27 cellular contexts compared by ENCODE assay signal in genomic region chr3:171796625-171797264, GRCh38. TPM values are rescaled to one million over a fixed set of nuclear protein-coding genes. Genes with fewer than 3 reads are reported as not detected.
DNase-seq lines count a peak whose midpoint lies in the region; ATAC-seq, FAIRE-seq and TF ChIP-seq lines count a peak whose summit lies in the region.
"Had no signal": no experiment of that assay in that cellular context is flagged by ENCODE, and none has a peak within 500 bp of the region (broad histone marks: within the 10 kb centered on the region; RNA-seq: fewer than 3 reads in every experiment).

No MANE protein-coding gene starts in this region.

- no peaks in the 10 kb centered on the region for H3K27me3 Mint-ChIP-seq in natural killer cell (ENCODE audit: low read depth in 2 of 2)

- H2AFZ ChIP-seq in GM12878 (ENCODE audit: control insufficient read depth, low read depth, low read length), result peak overlapping the region; percentile 29; the same call in 1 of the 2 replicates
- peak overlapping the region; percentile 31 for H2AFZ ChIP-seq in keratinocyte (ENCODE audit: control insufficient read depth, low read length)
- H2AFZ ChIP-seq: parathyroid adenoma had no signal

- peaks cover 0 to 6% of the 10 kb centered on the region in 2 donors for H3K4me1 Mint-ChIP-seq in natural killer cell
- H3K4me1 Mint-ChIP-seq: CD8-positive, alpha-beta memory T cell had no signal

- H3K9ac ChIP-seq in GM12878 (ENCODE audit: control insufficient read depth, insufficient read depth, low read length) (no peak overlapping the region), keratinocyte (ENCODE audit: control insufficient read depth, extremely low read depth, insufficient read depth, low read length) (no peak overlapping the region)
- H3K9ac ChIP-seq: parathyroid adenoma had no signal

- no peak for TF ChIP-seq EP300 in GM12878 (IDR thresholded peaks at IDR 0.05; ENCODE audit: borderline replicate concordance in 1 of 2, control insufficient read depth in 1 of 2, low read depth in 2 of 2, low read length in 2 of 2)
- TF ChIP-seq EP300 in esophagus muscularis mucosa (IDR thresholded peaks at IDR 0.05), result no peak

- TF ChIP-seq RAD21 in GM12878 (IDR thresholded peaks at IDR 0.05; ENCODE audit: insufficient read depth, low read depth, low read length), result no peak

- POLR2A ChIA-PET in GM12878 (lab: Charles Lee), result interaction anchor here (1.0 to 3.7 kb wide), 13 partner anchors 9 to 39 kb away, joined by 3 to 40 read pairs (median 12); partner anchors contain the start of gene PLD1

- peak overlapping the region; percentile 12; the same call in 1 of the 2 replicates for H3K4me3 ChIP-seq in GM08714 (ENCODE audit: low read length)
- no peak overlapping the region for H3K4me3 ChIP-seq in GM12878
- no peak overlapping the region for H3K4me3 ChIP-seq in keratinocyte (ENCODE audit: control insufficient read depth in 2 of 3, extremely low read depth in 1 of 3, insufficient read depth in 2 of 3, low read depth in 1 of 3, low read length in 3 of 3)
- H3K4me3 ChIP-seq in esophagus muscularis mucosa, result no peak overlapping the region
- H3K4me3 ChIP-seq: breast epithelium, tibial nerve had no signal

- H3K9me3 Mint-ChIP-seq in natural killer cell, result no peaks in the 10 kb centered on the region
- H3K9me3 Mint-ChIP-seq: activated T-helper 2 cell treated with anti-CD3 and anti-CD28 coated beads, Interferon-gamma antibody, Interleukin-2, Interleukin-4, amounts not matched to agents 10 μg/mL and 5 μg/mL and 100 μg/mL, durations not matched to agents 14 hours and 24 hours and 36 hours; CD8-positive, alpha-beta memory T cell; nephron progenitor cell had no signal

- no peaks in the 10 kb centered on the region for H3K27me3 ChIP-seq in GM12878 (replicated peaks in 1 of 2; ENCODE audit: control insufficient read depth in 2 of 2, insufficient read depth in 2 of 2, low read length in 1 of 2)
- no peaks in the 10 kb centered on the region for H3K27me3 ChIP-seq in keratinocyte (ENCODE audit: control insufficient read depth, extremely low read depth, insufficient read depth, low read length)
- H3K27me3 ChIP-seq in esophagus muscularis mucosa, result no peaks in the 10 kb centered on the region
- H3K27me3 ChIP-seq: breast epithelium, tibial nerve had no signal

- no peaks in the 10 kb centered on the region for H3K9me1 ChIP-seq in keratinocyte (ENCODE audit: control insufficient read depth, extremely low read depth, insufficient read depth, low read length)

- H4K20me1 ChIP-seq in GM12878 (ENCODE audit: control insufficient read depth, insufficient read depth) (no peaks in the 10 kb centered on the region), keratinocyte (ENCODE audit: control insufficient read depth, extremely low read depth, insufficient read depth, low read length) (no peaks in the 10 kb centered on the region)

- TF ChIP-seq CTCF in GM12878 (IDR thresholded peaks at IDR 0.05 in 2 of 3, conservative IDR thresholded peaks at IDR 0.05 in 1 of 3; ENCODE audit: control insufficient read depth in 2 of 3, extremely low read depth in 1 of 3, insufficient read depth in 1 of 3, low read depth in 3 of 3, low read length in 3 of 3) (no peak), keratinocyte (optimal IDR thresholded peaks at IDR 0.05 in 1 of 3, IDR thresholded peaks at IDR 0.05 in 1 of 3, conservative IDR thresholded peaks at IDR 0.05 in 1 of 3; ENCODE audit: extremely low read depth in 1 of 3, insufficient read depth in 2 of 3, low read length in 3 of 3) (no peak), natural killer cell (IDR thresholded peaks at IDR 0.05) (no peak), esophagus muscularis mucosa (IDR thresholded peaks at IDR 0.05) (no peak)

- intact Hi-C loops in GM12878 (cut with micrococcal nuclease; ENCODE audit: unreplicated experiment) (loop anchor here (1.0 to 5.0 kb wide), 3 partner anchors 18 to 341 kb away; no protein-coding TSS in a partner anchor), natural killer cell (cut with micrococcal nuclease) (no loop called here), esophagus muscularis mucosa (cut with DNase I) (no loop called here)

- H3K4me2 ChIP-seq in GM12878 (ENCODE audit: control insufficient read depth, insufficient read depth), result no peak overlapping the region; the same call in 1 of the 2 replicates
- no peak overlapping the region for H3K4me2 ChIP-seq in keratinocyte (ENCODE audit: control insufficient read depth, extremely low read depth, insufficient read depth, low read depth, low read length)

- SMC1A ChIA-PET in GM12878 (lab: Charles Lee; ENCODE audit: uncharacterized antibody, unreplicated experiment), result interaction anchor here (1.0 to 4.7 kb wide), 14 partner anchors 8 to 41 kb away, joined by 3 to 64 read pairs (median 18); partner anchors contain the start of gene PLD1

- H3K4me3 Mint-ChIP-seq in natural killer cell, result no peak overlapping the region
- H3K4me3 Mint-ChIP-seq: activated CD8-positive, alpha-beta T cell treated with anti-CD3 and anti-CD28 coated beads, Interleukin-2, amount 10 ng/mL, durations not matched to agents 7 days and 5 days; CD8-positive, alpha-beta memory T cell; nephron progenitor cell had no signal

- no TSS peak for BruUV-seq in GM12878 (replicated peaks; lab: Mats Ljungman, UMichigan)

- H3K9me3 ChIP-seq in GM12878 (replicated peaks; ENCODE audit: control insufficient read depth, insufficient read depth, low read length), result no peaks in the 10 kb centered on the region; the same call in 1 of the 3 replicates
- H3K9me3 ChIP-seq in keratinocyte (ENCODE audit: control insufficient read depth, low read depth, low read length), result no peaks in the 10 kb centered on the region
- H3K9me3 ChIP-seq in esophagus muscularis mucosa, result no peaks in the 10 kb centered on the region
- H3K9me3 ChIP-seq: breast epithelium, tibial nerve had no signal

- DNase-seq in GM12878 (ENCODE audit: low read depth, low spot score), result no peak
- no peak for DNase-seq in keratinocyte (ENCODE audit: low read depth, low spot score)
- DNase-seq in natural killer cell, result no peak
- DNase-seq in DMS53 treated with DMSO at 0.1 percent for 48 hours (lab: John Stamatoyannopoulos, UW; ENCODE audit: unreplicated experiment), result no peak
- DNase-seq in esophagus muscularis mucosa (ENCODE audit: extremely low spot score), result no peak
- DNase-seq: activated CD8-positive, alpha-beta T cell treated with anti-CD3 and anti-CD28 coated beads, Interleukin-2, amount 10 ng/mL, durations not matched to agents 7 days and 5 days; activated naive CD4-positive, alpha-beta T cell treated with anti-CD3 and anti-CD28 coated beads, Interleukin-2, amount 50 U/mL, for 16 hours; AML-193; CD8-positive, alpha-beta memory T cell; GOT3; mammary epithelial cell; NCI-H146; NCI-H446; NCI-H774; nephron progenitor cell; right cardiac atrium; SW 1271 had no signal

- TF ChIP-seq POLR2A in GM12878 (IDR thresholded peaks at IDR 0.05; ENCODE audit: low read depth, low read length) (no peak), esophagus muscularis mucosa (IDR thresholded peaks at IDR 0.05; ENCODE audit: low read depth) (no peak)

- ATAC-seq in HG02610 (IDR thresholded peaks at IDR 0.05; ENCODE audit: unreplicated experiment), result peak; percentile 8
- ATAC-seq in GM12878, result peak; percentile 14
- no peak for ATAC-seq in natural killer cell
- ATAC-seq in GM21447 (IDR thresholded peaks at IDR 0.05; ENCODE audit: unreplicated experiment), result no peak
- ATAC-seq: activated CD8-positive, alpha-beta T cell treated with anti-CD3 and anti-CD28 coated beads, Interleukin-2, amount 10 ng/mL, durations not matched to agents 7 days and 5 days had no signal

- 53% methylated on average over 4 of the region's 4 CpGs for WGBS in GM12878 (ENCODE audit: insufficient coverage, insufficient replicate concordance, low lambda C conversion rate, missing lambda C conversion rate)
- WGBS in esophagus muscularis mucosa, result 100% methylated on average over 4 of the region's 4 CpGs

- H3K36me3 ChIP-seq in GM12878 (ENCODE audit: control insufficient read depth in 2 of 2, insufficient read depth in 2 of 2, low read length in 1 of 2) (no peaks in the 10 kb centered on the region; a peak in 1 of 4 replicates), keratinocyte (ENCODE audit: control insufficient read depth in 2 of 2, extremely low read depth in 1 of 2, insufficient read depth in 2 of 2, low read length in 2 of 2) (no peaks in the 10 kb centered on the region), esophagus muscularis mucosa (no peaks in the 10 kb centered on the region)
- H3K36me3 ChIP-seq: breast epithelium, tibial nerve had no signal

- dilution Hi-C loops in keratinocyte (cut with MboI; ENCODE audit: extremely low pct_ligation_motif_present, low sequenced_read_pairs), result no loop called here

- H3K27ac ChIP-seq in GM12878 (ENCODE audit: control insufficient read depth, insufficient read depth), result peak overlapping the region; percentile 50
- H3K27ac ChIP-seq in keratinocyte (ENCODE audit: control insufficient read depth, insufficient read depth, low read length), result no peak overlapping the region
- H3K27ac ChIP-seq in esophagus muscularis mucosa (replicated peaks in 1 of 4), result no peak overlapping the region
- H3K27ac ChIP-seq: breast epithelium, parathyroid adenoma, tibial nerve had no signal

- FAIRE-seq in GM12878 (lab: Jason Lieb, UNC) (no peak), keratinocyte (lab: Jason Lieb, UNC) (no peak)
- FAIRE-seq: A204.1 had no signal

- H3K79me2 ChIP-seq in GM12878 (ENCODE audit: control insufficient read depth, insufficient read depth, low read length), result peaks cover 8% of the 10 kb centered on the region
- H3K79me2 ChIP-seq in keratinocyte (ENCODE audit: control insufficient read depth, insufficient read depth, low read length), result peaks cover 4% of the 10 kb centered on the region
- H3K79me2 ChIP-seq: parathyroid adenoma had no signal

- H3K36me3 Mint-ChIP-seq in natural killer cell, result no peaks in the 10 kb centered on the region
- H3K36me3 Mint-ChIP-seq: CD8-positive, alpha-beta memory T cell had no signal

- CTCF ChIA-PET in GM12878 (lab: Yijun Ruan, JAX), result interaction anchor here (0.6 to 4.6 kb wide), 12 partner anchors 8 to 386 kb away, joined by 3 to 56 read pairs (median 7); partner anchors contain the start of gene PLD1

- H3K4me1 ChIP-seq in GM12878 (ENCODE audit: control insufficient read depth, insufficient read depth, low read length) (no peaks in the 10 kb centered on the region; the same call in 1 of the 2 replicates), keratinocyte (ENCODE audit: control insufficient read depth, extremely low read depth, insufficient read depth, low read length) (peaks cover 33% of the 10 kb centered on the region), esophagus muscularis mucosa (peaks cover 21 to 30% (median 28%) of the 10 kb centered on the region in 4 donors)
- H3K4me1 ChIP-seq: breast epithelium, parathyroid adenoma had no signal

- H3K27ac Mint-ChIP-seq in natural killer cell, result no peak overlapping the region
- H3K27ac Mint-ChIP-seq: activated CD8-positive, alpha-beta T cell treated with anti-CD3 and anti-CD28 coated beads, Interleukin-2, amount 10 ng/mL, durations not matched to agents 7 days and 5 days; activated T-helper 2 cell treated with anti-CD3 and anti-CD28 coated beads, Interferon-gamma antibody, Interleukin-2, Interleukin-4, amounts not matched to agents 10 μg/mL and 5 μg/mL and 100 μg/mL, durations not matched to agents 14 hours and 24 hours and 36 hours; CD8-positive, alpha-beta memory T cell; nephron progenitor cell had no signal

- in situ Hi-C loops in GM12878 (cut with MboI), result no loop called here

- RAD21 ChIA-PET in GM12878 (lab: Charles Lee; ENCODE audit: unreplicated experiment), result interaction anchor here (0.7 to 4.3 kb wide), 21 partner anchors 8 to 1441 kb away, joined by 3 to 80 read pairs (median 8); partner anchors contain the start of gene PLD1

RNA-seq across cellular contexts. Expression of gene PLD1, which starts 13.5 kb away (rescaled TPM):
- total RNA-seq in GM12878 (2013; cell fraction: nucleolus; rRNA removed), result 526 and 546 TPM in 2 replicates
- total RNA-seq in GM12878 (2014; rRNA removed) (3.2 and 4.4 TPM in 2 replicates), GM12878 (2014; rRNA removed; fragmentation: Illumina TruSeq; extraction: Trizol) (3.8 and 5.1 TPM in 2 replicates), GM12878 (2021) (7.5 and 7.8 TPM in 2 replicates), natural killer cell (10 to 100 TPM; 13.2 to 26.3 (median 17.1) TPM), esophagus muscularis mucosa (10 to 100 TPM; 12.4 to 21.1 (median 18.5) TPM)
- 2.0 TPM for polyA plus RNA-seq in GM12878 (2011; ENCODE audit: low read depth)
- polyA plus RNA-seq in GM12878 (2011; rRNA removed) (108 and 130 TPM in 2 replicates), GM12878 (2014; fragmentation: Illumina TruSeq; extraction: Trizol) (3.4 and 6.5 TPM in 2 replicates), GM12878 (2014; fragmentation: Nextera tagmentation; extraction: Ambion mirVana) (1 to 10 TPM; 3.1 to 3.4 TPM), GM12878 (2014; rRNA removed) (2.4 and 2.9 TPM in 2 replicates), GM12878 (2016; fragmentation: Nextera tagmentation; extraction: Ambion mirVana) (1 to 10 TPM; 4.3 to 5.8 TPM), keratinocyte (8.1 to 18.1 TPM (median 14.7 TPM) in 3 replicates)
- 53.4 and 59.3 TPM in 2 replicates for polyA plus RNA-seq in GM12878 (2011; cell fraction: cytosol; rRNA removed)
- polyA plus RNA-seq in GM12878 (2011; cell fraction: nucleus; rRNA removed), result 108 and 131 TPM in 2 replicates
- polyA plus RNA-seq in GM12878 (2012), result 1.2 and 2.7 TPM in 2 replicates
- polyA minus RNA-seq in GM12878 (2011; rRNA and poly(A)+ RNA removed), result 228 and 285 TPM in 2 replicates
- polyA minus RNA-seq in GM12878 (2011; cell fraction: cytosol; rRNA and poly(A)+ RNA removed), result 42.9 and 75.5 TPM in 2 replicates
- polyA minus RNA-seq in GM12878 (2011; cell fraction: nucleus; rRNA and poly(A)+ RNA removed), result 205 and 292 TPM in 2 replicates
- 8.5 TPM for polyA plus RNA-seq in keratinocyte (2011; ENCODE audit: low read depth)
- polyA plus RNA-seq in keratinocyte (2011; cell fraction: cytosol; rRNA removed), result 5.1 and 9.8 TPM in 2 replicates
- polyA plus RNA-seq in keratinocyte (2011; cell fraction: nucleus; rRNA removed), result 27.1 and 28.4 TPM in 2 replicates
- polyA plus RNA-seq in keratinocyte (2012; ENCODE audit: low replicate concordance), result 6.1 and 9.3 TPM in 2 replicates
- polyA minus RNA-seq in keratinocyte, result 3.9 to 67.5 TPM (median 38.3 TPM) in 3 replicates
- 5.9 TPM for polyA minus RNA-seq in keratinocyte (2011; cell fraction: cytosol; rRNA and poly(A)+ RNA removed)
- polyA minus RNA-seq in keratinocyte (2011; cell fraction: nucleus; rRNA and poly(A)+ RNA removed), result 51.8 and 109 TPM in 2 replicates

RNA-seq across cellular contexts. Expression of gene TMEM212, which starts 46.4 kb away (rescaled TPM):
- not detected in 2 replicates for total RNA-seq in GM12878 (2013; cell fraction: nucleolus; rRNA removed)
- total RNA-seq in GM12878 (2014; rRNA removed), result not detected in 2 replicates
- total RNA-seq in GM12878 (2014; rRNA removed; fragmentation: Illumina TruSeq; extraction: Trizol), result not detected in 2 replicates
- not detected in 2 replicates for total RNA-seq in GM12878 (2021)
- not detected for polyA plus RNA-seq in GM12878 (2011; ENCODE audit: low read depth)
- polyA plus RNA-seq in GM12878 (2011; rRNA removed), result 0.35 TPM in 1 of 2 replicates, not detected in the other
- polyA plus RNA-seq in GM12878 (2011; cell fraction: cytosol; rRNA removed), result not detected in 2 replicates
- not detected in 2 replicates for polyA plus RNA-seq in GM12878 (2011; cell fraction: nucleus; rRNA removed)
- not detected in 2 replicates for polyA plus RNA-seq in GM12878 (2012)
- not detected in 2 replicates for polyA plus RNA-seq in GM12878 (2014; fragmentation: Illumina TruSeq; extraction: Trizol)
- polyA plus RNA-seq in GM12878 (2014; fragmentation: Nextera tagmentation; extraction: Ambion mirVana), result not detected
- polyA plus RNA-seq in GM12878 (2014; rRNA removed), result not detected in 2 replicates
- polyA plus RNA-seq in GM12878 (2016; fragmentation: Nextera tagmentation; extraction: Ambion mirVana), result not detected
- polyA minus RNA-seq in GM12878 (2011; rRNA and poly(A)+ RNA removed), result not detected in 2 replicates
- polyA minus RNA-seq in GM12878 (2011; cell fraction: cytosol; rRNA and poly(A)+ RNA removed), result not detected in 2 replicates
- polyA minus RNA-seq in GM12878 (2011; cell fraction: nucleus; rRNA and poly(A)+ RNA removed), result not detected in 2 replicates
- 0.12 TPM in 1 of 3 replicates, not detected in the others for polyA plus RNA-seq in keratinocyte
- not detected for polyA plus RNA-seq in keratinocyte (2011; ENCODE audit: low read depth)
- polyA plus RNA-seq in keratinocyte (2011; cell fraction: cytosol; rRNA removed), result not detected in 2 replicates
- not detected in 2 replicates for polyA plus RNA-seq in keratinocyte (2011; cell fraction: nucleus; rRNA removed)
- not detected in 2 replicates for polyA plus RNA-seq in keratinocyte (2012; ENCODE audit: low replicate concordance)
- polyA minus RNA-seq in keratinocyte, result not detected in 3 replicates
- not detected for polyA minus RNA-seq in keratinocyte (2011; cell fraction: cytosol; rRNA and poly(A)+ RNA removed)
- not detected in 2 replicates for polyA minus RNA-seq in keratinocyte (2011; cell fraction: nucleus; rRNA and poly(A)+ RNA removed)
- not detected for total RNA-seq in natural killer cell
- not detected for total RNA-seq in esophagus muscularis mucosa
- total RNA-seq: activated CD8-positive, alpha-beta T cell treated with anti-CD3 and anti-CD28 coated beads, Interleukin-2, amount 10 ng/mL, durations not matched to agents 7 days and 5 days; CD8-positive, alpha-beta memory T cell; mammary epithelial cell; mucosa of gallbladder; right cardiac atrium; RPMI7951; tibial nerve had no signal
- polyA plus RNA-seq: CD8-positive, alpha-beta memory T cell; mammary epithelial cell; right cardiac atrium had no signal

Comparison
In these comparisons a context has a peak if more than half of its experiments do, and no peak if none do; other contexts are left out.
1. ATAC-seq: peak in HG02610 (single experiment) and GM12878 (single experiment); none in natural killer cell (0 of 3) and GM21447 (single experiment).